Comparison of ENCODE assay signal across 10 cellular contexts in the genomic region with DNA sequence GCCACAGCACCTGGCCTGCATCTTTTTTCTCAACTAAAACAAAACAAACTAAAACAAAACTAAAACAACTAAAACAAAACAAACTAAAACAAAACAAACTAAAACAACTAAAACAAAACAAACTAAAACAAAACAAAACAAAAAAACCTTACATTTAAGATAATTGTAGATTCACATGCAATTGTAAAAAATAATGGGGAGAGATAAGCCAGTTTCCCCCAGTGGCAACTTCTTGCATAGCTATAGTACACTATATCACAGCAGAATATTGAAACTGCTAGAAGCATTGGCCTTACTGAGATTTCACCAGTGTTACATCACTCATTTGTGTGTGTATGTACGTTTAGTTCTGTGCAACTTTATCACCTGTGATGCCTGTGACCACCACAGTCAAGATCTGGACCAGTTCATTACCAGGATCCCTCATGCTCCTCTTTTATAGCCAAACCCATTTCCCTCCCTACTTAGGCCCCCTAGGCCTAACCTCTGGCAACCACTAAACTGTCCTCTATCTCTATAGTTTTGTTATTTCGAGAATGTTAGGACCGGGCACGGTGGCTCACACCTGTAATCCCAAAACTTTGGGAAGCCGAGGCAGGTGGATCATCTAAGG. TPM values are rescaled to one million over a fixed set of nuclear protein-coding genes. Genes with fewer than 3 reads are reported as not detected.
DNase-seq lines count a peak whose midpoint lies in the region; ATAC-seq and TF ChIP-seq lines count a peak whose summit lies in the region.
"Had no signal": no experiment of that assay in that cellular context is flagged by ENCODE, and none has a peak within 500 bp of the region (broad histone marks: within the 10 kb centered on the region; RNA-seq: fewer than 3 reads in every experiment).

No MANE protein-coding gene starts in this region.

- H3K4me3 ChIP-seq in OCI-LY1 (ENCODE audit: low read depth, low read length, poor library complexity, severe bottlenecking) (no peak overlapping the region), endodermal cell (ENCODE audit: low read length) (no peak overlapping the region)

- H3K79me2 ChIP-seq in OCI-LY1 (ENCODE audit: insufficient read depth, low read length) = no peaks in the 10 kb centered on the region

- no peaks in the 10 kb centered on the region for H4K20me1 ChIP-seq in OCI-LY1 (ENCODE audit: insufficient read depth, low read length)

- peak overlapping the region in 1 of 2 donors; percentile 19 for H3K4me3 Mint-ChIP-seq in stimulated activated naive CD8-positive, alpha-beta T cell treated with anti-CD3 and anti-CD28 coated beads, Interleukin-15, amount 100 ng/mL, for 72 hours
- no peak overlapping the region for H3K4me3 Mint-ChIP-seq in endodermal cell

- no peaks in the 10 kb centered on the region for H3K9me3 Mint-ChIP-seq in stimulated activated naive CD8-positive, alpha-beta T cell treated with anti-CD3 and anti-CD28 coated beads, Interleukin-15, amount 100 ng/mL, for 72 hours
- H3K9me3 Mint-ChIP-seq in endodermal cell = no peaks in the 10 kb centered on the region

- peaks cover 10% of the 10 kb centered on the region for H3K36me3 ChIP-seq in OCI-LY1 (ENCODE audit: insufficient read depth, low read length)
- peaks cover 8% of the 10 kb centered on the region for H3K36me3 ChIP-seq in endodermal cell (ENCODE audit: control insufficient read depth, insufficient read depth, low read length)

- H3K9ac ChIP-seq in OCI-LY1 (ENCODE audit: low read length) (no peak overlapping the region), endodermal cell (ENCODE audit: extremely low read depth, low read length, poor library complexity, severe bottlenecking) (no peak overlapping the region)

- no peak overlapping the region for H2AFZ ChIP-seq in OCI-LY1 (ENCODE audit: low read length)

- peak overlapping the region; percentile 92 to 97 for H3K27ac Mint-ChIP-seq in stimulated activated naive CD8-positive, alpha-beta T cell treated with anti-CD3 and anti-CD28 coated beads, Interleukin-15, amount 100 ng/mL, for 72 hours
- peak overlapping the region; percentile 30 for H3K27ac Mint-ChIP-seq in endodermal cell

- H3K27me3 ChIP-seq in OCI-LY1 (ENCODE audit: insufficient read depth, low read length) (no peaks in the 10 kb centered on the region), endodermal cell (ENCODE audit: control insufficient read depth, insufficient read depth, low read length, poor library complexity, severe bottlenecking) (no peaks in the 10 kb centered on the region)

- DNase-seq in stimulated activated naive CD8-positive, alpha-beta T cell treated with anti-CD3 and anti-CD28 coated beads, Interleukin-15, amount 100 ng/mL, for 72 hours = peak; percentile 36 to 62
- no peak for DNase-seq in stimulated activated naive CD8-positive, alpha-beta T cell treated with anti-CD3 and anti-CD28 coated beads, Interleukin-15, Interleukin-2, amounts not matched to agents 100 U/mL and 50 U/mL, for 24 hours
- DNase-seq in endodermal cell = no peak
- no peak for DNase-seq in NCI-H146 treated with DMSO at 0.1 percent for 48 hours (lab: John Stamatoyannopoulos, UW; ENCODE audit: unreplicated experiment)
- DNase-seq in MV-4-11 (lab: John Stamatoyannopoulos, UW) = no peak
- DNase-seq: T-helper 9 cell had no signal

- H3K9me2 ChIP-seq in OCI-LY1 (ENCODE audit: low read depth, low read length) = no peaks in the 10 kb centered on the region

- 87 to 96% methylated on average over 5 of the region's 5 CpGs for WGBS in endodermal cell (ENCODE audit: insufficient coverage in 1 of 2, insufficient read length in 1 of 2), 2 experiments

- H3K27me3 Mint-ChIP-seq in stimulated activated naive CD8-positive, alpha-beta T cell treated with anti-CD3 and anti-CD28 coated beads, Interleukin-15, amount 100 ng/mL, for 72 hours = no peaks in the 10 kb centered on the region
- H3K27me3 Mint-ChIP-seq in endodermal cell (ENCODE audit: insufficient read depth) = no peaks in the 10 kb centered on the region

- ATAC-seq in stimulated activated naive CD8-positive, alpha-beta T cell treated with anti-CD3 and anti-CD28 coated beads, Interleukin-15, amount 100 ng/mL, for 72 hours = peak; percentile 93
- no peak for ATAC-seq in stimulated activated naive CD8-positive, alpha-beta T cell treated with anti-CD3 and anti-CD28 coated beads, Interleukin-15, Interleukin-2, amounts not matched to agents 100 U/mL and 50 U/mL, for 24 hours
- ATAC-seq in HG02840 (IDR thresholded peaks at IDR 0.05; ENCODE audit: low FRiP score, unreplicated experiment) = no peak
- ATAC-seq in HG03571 (IDR thresholded peaks at IDR 0.05; ENCODE audit: unreplicated experiment) = no peak

- H3K9me3 ChIP-seq in OCI-LY1 (ENCODE audit: low read length) (no peaks in the 10 kb centered on the region), endodermal cell (ENCODE audit: control insufficient read depth, low read length) (no peaks in the 10 kb centered on the region)

- no peak overlapping the region for H3K27ac ChIP-seq in OCI-LY1 (ENCODE audit: low read depth, low read length, poor library complexity, severe bottlenecking)
- H3K27ac ChIP-seq in endodermal cell (ENCODE audit: low read depth, low read length) = no peak overlapping the region

- peaks cover 5% of the 10 kb centered on the region; the same call in 1 of the 2 replicates for H3F3A ChIP-seq in OCI-LY1 (ENCODE audit: insufficient read depth, low read length)

- peaks cover 33% of the 10 kb centered on the region for H3K4me1 Mint-ChIP-seq in stimulated activated naive CD8-positive, alpha-beta T cell treated with anti-CD3 and anti-CD28 coated beads, Interleukin-15, amount 100 ng/mL, for 72 hours
- H3K4me1 Mint-ChIP-seq in endodermal cell = peaks cover 31% of the 10 kb centered on the region

- TF ChIP-seq CTCF in OCI-LY1 (IDR thresholded peaks at IDR 0.05; ENCODE audit: low read length) = peak; percentile 9; the same call in 1 of the 2 replicates
- peak; percentile 47 for TF ChIP-seq CTCF in endodermal cell (conservative IDR thresholded peaks at IDR 0.05)

- H3K36me3 Mint-ChIP-seq in endodermal cell (ENCODE audit: low read depth) = peaks cover 4% of the 10 kb centered on the region

- H3K4me2 ChIP-seq in OCI-LY1 (ENCODE audit: low read length) = no peak overlapping the region

- H3K4me1 ChIP-seq in OCI-LY1 (ENCODE audit: insufficient read depth, low read length, severe bottlenecking) = no peaks in the 10 kb centered on the region
- peaks cover 9% of the 10 kb centered on the region for H3K4me1 ChIP-seq in endodermal cell (ENCODE audit: control insufficient read depth, insufficient read depth, low read length)

RNA-seq across cellular contexts. Expression of a gene that starts 9.3 kb away (rescaled TPM):
- total RNA-seq in endodermal cell = under 1 TPM in 1 of 2 donors, not detected in 1; 0.97 TPM
- polyA plus RNA-seq in endodermal cell (2013, experiment 1 of 2) = not detected
- not detected for polyA plus RNA-seq in endodermal cell (2013, experiment 2 of 2)
- total RNA-seq: pulmonary artery endothelial cell had no signal

RNA-seq across cellular contexts. Expression of a gene that starts 28.3 kb away (rescaled TPM):
- total RNA-seq in endodermal cell = 100 to 1,000 TPM; 283 to 299 TPM
- polyA plus RNA-seq in endodermal cell (2013, experiment 1 of 2) = 222 TPM
- 193 TPM for polyA plus RNA-seq in endodermal cell (2013, experiment 2 of 2)

RNA-seq across cellular contexts. Expression of a gene that starts 56.2 kb away (rescaled TPM):
- total RNA-seq in endodermal cell = 1 to 10 TPM; 3.8 to 6.6 TPM
- 3.8 TPM for polyA plus RNA-seq in endodermal cell (2013, experiment 1 of 2)
- 5.3 TPM for polyA plus RNA-seq in endodermal cell (2013, experiment 2 of 2)

Comparison
In these comparisons a context has a peak if more than half of its experiments do, and no peak if none do; other contexts are left out.
1. DNase-seq: peak in stimulated activated naive CD8-positive, alpha-beta T cell treated with anti-CD3 and anti-CD28 coated beads, Interleukin-15, amount 100 ng/mL, for 72 hours (2 of 2); none in stimulated activated naive CD8-positive, alpha-beta T cell treated with anti-CD3 and anti-CD28 coated beads, Interleukin-15, Interleukin-2, amounts not matched to agents 100 U/mL and 50 U/mL, for 24 hours (single experiment), endodermal cell (single experiment), NCI-H146 treated with DMSO at 0.1 percent for 48 hours (single experiment) and MV-4-11 (single experiment).